ENCODE assay signal across 8 cellular contexts in the genomic region with DNA sequence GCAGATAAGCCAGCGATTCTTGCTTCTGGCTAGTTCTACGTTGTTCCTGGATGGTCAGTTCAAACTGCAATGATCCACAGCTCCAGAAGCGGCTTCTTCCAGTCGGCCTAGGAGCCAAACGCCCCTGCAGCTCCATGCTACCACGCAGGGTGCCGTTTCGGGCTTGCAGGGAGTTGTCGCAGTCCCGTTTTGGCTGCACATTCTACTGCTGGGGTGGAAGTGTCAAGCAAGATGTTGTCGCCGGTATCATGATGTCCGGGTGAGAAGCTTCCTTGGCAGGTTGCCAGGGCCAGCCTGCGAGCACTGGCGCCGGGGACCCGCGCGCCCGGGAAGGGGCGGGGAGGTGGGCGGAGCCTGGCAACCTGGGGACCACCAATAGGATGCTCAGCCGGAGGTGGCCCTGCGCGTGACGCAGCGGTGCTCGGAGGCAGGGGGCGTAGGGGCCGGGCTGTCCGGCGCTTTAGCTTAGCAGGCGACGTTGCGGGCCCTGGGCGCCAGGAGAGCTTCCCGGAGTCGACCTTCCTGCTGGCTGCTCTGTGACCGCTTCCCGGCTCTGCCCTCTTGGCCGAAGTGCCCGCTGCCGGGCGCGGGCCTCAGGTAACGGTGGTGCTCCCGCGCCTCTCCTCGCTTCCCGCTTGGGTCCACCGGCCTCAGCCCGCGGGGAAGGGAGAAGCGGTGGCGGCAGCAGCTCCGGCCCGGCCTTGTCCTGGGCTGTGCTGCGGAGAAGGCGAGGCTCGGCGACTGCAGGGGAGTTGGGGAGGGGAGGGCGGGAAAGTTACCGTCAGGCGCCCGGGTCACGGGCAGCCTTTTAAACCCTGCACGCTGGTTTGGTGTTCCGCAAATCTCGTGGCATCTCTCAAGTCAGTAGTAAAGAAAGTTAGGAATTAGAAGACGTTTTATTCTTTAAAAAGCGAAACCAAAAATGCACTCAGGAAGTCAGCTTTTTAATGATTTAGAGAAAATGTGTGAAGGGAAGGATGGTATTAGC. TPM values are rescaled to one million over a fixed set of nuclear protein-coding genes. Genes with fewer than 3 reads are reported as not detected.
DNase-seq lines count a peak whose midpoint lies in the region; ATAC-seq and TF ChIP-seq lines count a peak whose summit lies in the region.

A gene (plus strand): TSS at position 458 of the 988 bp plus-strand sequence. CDS start 8,888 bp downstream, outside the sequence.

- H3K27me3 ChIP-seq in cardiac muscle cell (no peaks in the 10 kb centered on the region), upper lobe of left lung (no peaks in the 10 kb centered on the region)

- peak within 1 kb of the TSS; percentile 92 for H3K27ac Mint-ChIP-seq in activated naive CD8-positive, alpha-beta T cell treated with anti-CD3 and anti-CD28 coated beads, Interleukin-2, amount 50 U/mL, for 24 hours

- 0 to 1% methylated on average over 17 to 25 of the region's 71 CpGs for WGBS in upper lobe of left lung, 2 donors

- peak within 1 kb of the TSS; percentile 90 for H3K4me3 Mint-ChIP-seq in activated naive CD8-positive, alpha-beta T cell treated with anti-CD3 and anti-CD28 coated beads, Interleukin-2, amount 50 U/mL, for 24 hours

- no peaks in the 10 kb centered on the region for H3K36me3 ChIP-seq in cardiac muscle cell
- no peaks in the 10 kb centered on the region for H3K36me3 ChIP-seq in upper lobe of left lung

- TF ChIP-seq CTCF in GM12865 (IDR thresholded peaks at IDR 0.05; ENCODE audit: insufficient read depth, low read depth, low read length, missing control alignments) = no peak
- peak; percentile 6 for TF ChIP-seq CTCF in cardiac muscle cell (IDR thresholded peaks at IDR 0.05; ENCODE audit: low read depth, low read length)
- TF ChIP-seq CTCF in upper lobe of left lung (IDR thresholded peaks at IDR 0.05) = peak in 5 of 6 experiments; percentile 12 to 48 (median 44)

- H3K27ac ChIP-seq in cardiac muscle cell (peak within 1 kb of the TSS; percentile 94), upper lobe of left lung (peak within 1 kb of the TSS; percentile 93 to 97 (median 94))

- peak in 3 of 4 donors; percentile 85 to 94 (median 90) for TF ChIP-seq POLR2A in upper lobe of left lung (IDR thresholded peaks at IDR 0.05)

- H3K9me3 ChIP-seq in cardiac muscle cell (ENCODE audit: low read depth) (no peaks in the 10 kb centered on the region), upper lobe of left lung (no peaks in the 10 kb centered on the region)

- H3K27me3 Mint-ChIP-seq in activated naive CD8-positive, alpha-beta T cell treated with anti-CD3 and anti-CD28 coated beads, Interleukin-2, amount 50 U/mL, for 24 hours = no peaks in the 10 kb centered on the region

- peaks cover 19% of the 10 kb centered on the region for H3K36me3 Mint-ChIP-seq in activated naive CD8-positive, alpha-beta T cell treated with anti-CD3 and anti-CD28 coated beads, Interleukin-2, amount 50 U/mL, for 24 hours (ENCODE audit: low read depth)

- DNase-seq in GM12865 (ENCODE audit: low read depth) (peak; percentile 96), NCI-H1105 (lab: John Stamatoyannopoulos, UW) (peak; percentile 93), SW480 (ENCODE audit: low spot score) (peak; percentile 89), cardiac muscle cell (ENCODE audit: low read depth in 1 of 2, low spot score in 1 of 2) (peak; percentile 93 to 97), posterior cingulate gyrus (peak; percentile 89 to 99 (median 95)), upper lobe of left lung (peak; percentile 97 to 99)
- peak; percentile 96 for DNase-seq in activated naive CD8-positive, alpha-beta T cell treated with anti-CD3 and anti-CD28 coated beads, Interleukin-2, amount 50 U/mL, for 24 hours

- H3K4me3 ChIP-seq in GM12865 (ENCODE audit: low read depth, low read length) (peak within 1 kb of the TSS; percentile 88), cardiac muscle cell (peak within 1 kb of the TSS; percentile 59), upper lobe of left lung (peak within 1 kb of the TSS; percentile 70 to 91 (median 83))

- TF ChIP-seq EP300 in upper lobe of left lung (IDR thresholded peaks at IDR 0.05) = peak in 1 of 4 donors; percentile 59

- H3K9me3 Mint-ChIP-seq in activated naive CD8-positive, alpha-beta T cell treated with anti-CD3 and anti-CD28 coated beads, Interleukin-2, amount 50 U/mL, for 24 hours = no peaks in the 10 kb centered on the region

- H3K4me1 ChIP-seq in cardiac muscle cell (ENCODE audit: low read depth) (no peaks in the 10 kb centered on the region), upper lobe of left lung (peaks cover 14 to 38% (median 22%) of the 10 kb centered on the region in 4 donors)

- peaks cover 41% of the 10 kb centered on the region for H3K4me1 Mint-ChIP-seq in activated naive CD8-positive, alpha-beta T cell treated with anti-CD3 and anti-CD28 coated beads, Interleukin-2, amount 50 U/mL, for 24 hours

- peak; percentile 96 for ATAC-seq in HG02610 (IDR thresholded peaks at IDR 0.05; ENCODE audit: unreplicated experiment)
- peak; percentile 97 for ATAC-seq in activated naive CD8-positive, alpha-beta T cell treated with anti-CD3 and anti-CD28 coated beads, Interleukin-2, amount 50 U/mL, for 24 hours
- ATAC-seq in upper lobe of left lung (ENCODE audit: low FRiP score in 2 of 2) = peak; percentile 97 to 99

- intact Hi-C loops in posterior cingulate gyrus (cut with DNase I) = loop anchor here (2.0 to 5.0 kb wide), 3 partner anchors 69 to 211 kb away; a partner anchor contains a TSS

RNA-seq across cellular contexts. Expression of the gene that starts here (rescaled TPM):
- total RNA-seq in cardiac muscle cell = 5.1 and 5.5 TPM in 2 replicates
- 14.3 and 16.3 TPM in 2 replicates for polyA plus RNA-seq in cardiac muscle cell
- total RNA-seq in upper lobe of left lung = 10 to 100 TPM; 14.6 to 95.6 (median 34.3) TPM

Comparison
In these comparisons a context has a peak if more than half of its experiments do, and no peak if none do; other contexts are left out.
1. Peak in every context shown above with its lines: DNase-seq, ATAC-seq, H3K4me3 ChIP-seq and H3K27ac ChIP-seq.